In the genomic region with DNA sequence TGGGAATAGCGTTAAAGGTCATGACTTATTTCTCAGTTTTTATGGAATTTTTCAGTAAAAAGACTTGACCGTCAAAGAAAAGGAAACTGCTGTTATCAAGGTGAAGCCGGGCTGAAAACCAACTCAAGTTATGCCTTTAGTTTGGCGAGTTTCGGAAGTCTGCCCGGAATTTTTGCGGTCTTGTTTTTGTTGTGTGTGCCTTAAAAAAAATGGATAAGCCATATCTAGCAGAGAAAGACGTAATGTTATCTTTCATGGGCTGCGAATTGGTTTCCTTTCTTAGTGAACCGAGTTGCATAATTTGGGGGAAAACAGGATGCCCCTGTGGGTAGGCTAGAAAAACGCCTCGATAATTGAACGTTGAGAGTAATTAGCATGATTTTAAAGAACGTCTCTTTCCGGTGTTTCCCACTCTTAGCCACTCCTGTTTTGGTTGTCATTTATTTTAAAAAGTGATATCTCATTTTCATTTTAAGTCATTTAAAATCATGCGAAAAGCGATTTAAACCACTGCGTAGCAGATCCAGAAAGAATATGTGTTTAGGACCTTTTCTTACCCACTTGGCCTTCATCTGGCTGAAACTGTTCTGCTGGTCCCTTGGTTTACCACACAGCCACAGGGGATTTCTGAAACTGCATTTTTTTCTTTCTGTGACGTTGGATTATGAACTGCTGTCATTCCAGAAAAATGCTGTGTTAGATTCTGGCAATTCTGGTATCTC, we compare ENCODE assay signal across 8 cellular contexts. TPM values are rescaled to one million over a fixed set of nuclear protein-coding genes. Genes with fewer than 3 reads are reported as not detected.
DNase-seq lines count a peak whose midpoint lies in the region; ATAC-seq, FAIRE-seq and TF ChIP-seq lines count a peak whose summit lies in the region.

No MANE protein-coding gene starts in this region.

- H3K36me3 ChIP-seq in ascending aorta: peaks cover 39 to 50% of the 10 kb centered on the region in 2 donors
- peaks cover 4% of the 10 kb centered on the region for H3K36me3 ChIP-seq in kidney epithelial cell (ENCODE audit: control insufficient read depth, insufficient read depth, low read length)

- FAIRE-seq in GM12892 (lab: Jason Lieb, UNC): peak; percentile 86

- intact Hi-C loops in ascending aorta (cut with DNase I): no loop called here

- TF ChIP-seq CTCF in ascending aorta (IDR thresholded peaks at IDR 0.05): no peak
- TF ChIP-seq CTCF in kidney epithelial cell (IDR thresholded peaks at IDR 0.05; ENCODE audit: insufficient read depth, low read length, poor library complexity, severe bottlenecking): no peak

- H3K4me1 ChIP-seq in ascending aorta: peaks cover 0 to 29% of the 10 kb centered on the region in 2 donors

- DNase-seq in GM12892 (ENCODE audit: insufficient read length) (no peak), ascending aorta (ENCODE audit: low spot score in 2 of 2) (no peak), kidney epithelial cell (ENCODE audit: low read depth) (no peak), NCI-H1105 treated with DMSO at 0.1 percent for 48 hours (lab: John Stamatoyannopoulos, UW) (no peak), NCI-H2196 treated with DMSO at 0.1 percent for 48 hours (lab: John Stamatoyannopoulos, UW; ENCODE audit: unreplicated experiment) (no peak)
- peak; percentile 14 to 18 for DNase-seq in stimulated activated CD8-positive, alpha-beta memory T cell treated with anti-CD3 and anti-CD28 coated beads, Interleukin-2, amount 100 ng/mL, for 48 hours (ENCODE audit: low read depth in 2 of 2)

- peak; percentile 24 for ATAC-seq in HG02678 (IDR thresholded peaks at IDR 0.05; ENCODE audit: unreplicated experiment)

- H3K27me3 ChIP-seq in ascending aorta: no peaks in the 10 kb centered on the region
- no peaks in the 10 kb centered on the region for H3K27me3 ChIP-seq in kidney epithelial cell (ENCODE audit: control insufficient read depth, insufficient read depth, low read length)

- H3K27ac ChIP-seq in ascending aorta: peak overlapping the region; percentile 98 to 99

- H3K4me3 ChIP-seq in ascending aorta: peak overlapping the region; percentile 90 to 93
- H3K4me3 ChIP-seq in kidney epithelial cell (ENCODE audit: low read depth, low read length): peak overlapping the region; percentile 96

- TF ChIP-seq POLR2A in GM12892 (IDR thresholded peaks at IDR 0.05; ENCODE audit: low read depth, low read length) (no peak), Raji (IDR thresholded peaks at IDR 0.05; ENCODE audit: insufficient read depth, low read depth, low read length) (0 out of 2 replicates have a peak, but pooled peaks have one; percentile 28)

- no peaks in the 10 kb centered on the region for H3K9me3 ChIP-seq in ascending aorta

RNA-seq across cellular contexts. Expression of a gene that starts 1.2 kb away (rescaled TPM):
- polyA plus RNA-seq in GM12892 (2012; ENCODE audit: missing spikeins): 27.7 TPM
- 349 TPM for total RNA-seq in ascending aorta
- total RNA-seq in kidney epithelial cell: 76.4 and 91.6 TPM in 2 replicates

Comparison
In these comparisons a context has a peak if more than half of its experiments do, and no peak if none do; other contexts are left out.
1. DNase-seq: peak in stimulated activated CD8-positive, alpha-beta memory T cell treated with anti-CD3 and anti-CD28 coated beads, Interleukin-2, amount 100 ng/mL, for 48 hours (2 of 2); none in GM12892 (single experiment), ascending aorta (0 of 2), kidney epithelial cell (single experiment), NCI-H1105 treated with DMSO at 0.1 percent for 48 hours (single experiment) and NCI-H2196 treated with DMSO at 0.1 percent for 48 hours (single experiment).